ENCODE assay signal across 1 cellular context in genomic region chr10:99843310-99843709, GRCh38.
TF ChIP-seq lines count a peak whose summit lies in the region.

No MANE protein-coding gene starts in this region.

TF ChIP-seq in endothelial cell of umbilical vein, 7 proteins besides CTCF, POLR2A, EP300 and RAD21:
- TF ChIP-seq POLR2AphosphoS5 (IDR thresholded peaks at IDR 0.05; ENCODE audit: insufficient read depth, low read depth, low read length) (no peak), GATA2 (IDR thresholded peaks at IDR 0.05; ENCODE audit: insufficient read depth, insufficient read length, low read depth, low read length) (no peak), EZH2 (IDR thresholded peaks at IDR 0.05; ENCODE audit: borderline replicate concordance, low read depth, low read length, severe bottlenecking) (no peak), JUN (IDR thresholded peaks at IDR 0.05; ENCODE audit: borderline replicate concordance, insufficient read depth, insufficient read length, low read depth) (no peak), FOS (IDR thresholded peaks at IDR 0.05; ENCODE audit: borderline replicate concordance, insufficient read depth, low read length) (no peak), MYC (IDR thresholded peaks at IDR 0.05; ENCODE audit: low read depth, low read length) (no peak), MAX (IDR thresholded peaks at IDR 0.05; ENCODE audit: insufficient read depth, insufficient read length) (no peak)
